Comparison of ENCODE assay signal across 9 cellular contexts in genomic region chrX:154459843-154460242, GRCh38. TPM values are rescaled to one million over a fixed set of nuclear protein-coding genes. Genes with fewer than 3 reads are reported as not detected.
DNase-seq lines count a peak whose midpoint lies in the region; ATAC-seq lines count a peak whose summit lies in the region.
"Had no signal": no experiment of that assay in that cellular context is flagged by ENCODE, and none has a peak within 500 bp of the region (broad histone marks: within the 10 kb centered on the region; RNA-seq: fewer than 3 reads in every experiment).

No MANE protein-coding gene starts in this region.

- H3K9me3 Mint-ChIP-seq in activated CD8-positive, alpha-beta memory T cell treated with anti-CD3 and anti-CD28 coated beads, Interleukin-2, amount 10 ng/mL, durations not matched to agents 7 days and 5 days (ENCODE audit: low read depth): no peaks in the 10 kb centered on the region
- H3K9me3 Mint-ChIP-seq in activated CD8-positive, alpha-beta T cell treated with anti-CD3 and anti-CD28 coated beads, Interleukin-2, amount 10 ng/mL, durations not matched to agents 7 days and 5 days (ENCODE audit: insufficient read depth): no peaks in the 10 kb centered on the region

- DNase-seq in activated CD8-positive, alpha-beta memory T cell treated with anti-CD3 and anti-CD28 coated beads, Interleukin-2, amount 10 ng/mL, durations not matched to agents 7 days and 5 days: no peak
- DNase-seq in activated CD8-positive, alpha-beta memory T cell treated with anti-CD3 and anti-CD28 coated beads, Interleukin-2, amount 50 U/mL, for 48 hours: no peak
- no peak for DNase-seq in activated CD8-positive, alpha-beta T cell treated with anti-CD3 and anti-CD28 coated beads, Interleukin-2, amount 10 ng/mL, durations not matched to agents 7 days and 5 days
- peak in 2 of 3 donors; percentile 47 to 70 for DNase-seq in right cardiac atrium
- no peak for DNase-seq in stimulated activated CD4-positive, alpha-beta T cell treated with anti-CD3 and anti-CD28 coated beads, Interleukin-2, amount 100 ng/mL, for 24 hours
- DNase-seq in SW480 (ENCODE audit: low spot score): no peak
- DNase-seq: NCI-H446 treated with DMSO at 0.1 percent for 48 hours had no signal

- POLR2A ChIA-PET in activated CD8-positive, alpha-beta T cell treated with anti-CD3 and anti-CD28 coated beads, Interleukin-2, amount 10 ng/mL, durations not matched to agents 7 days and 5 days (lab: Charles Lee): interaction anchor here (1.2 kb wide), 1 partner anchor 31 kb away, joined by 3 read pairs; the partner anchor contains the start of gene ATP6AP1

- peaks cover 0 to 2% of the 10 kb centered on the region in 2 donors for H3K36me3 ChIP-seq in stomach smooth muscle (ENCODE audit: control insufficient read depth in 2 of 2, insufficient read depth in 2 of 2, low read length in 2 of 2)

- no peaks in the 10 kb centered on the region for H3K27me3 Mint-ChIP-seq in activated CD8-positive, alpha-beta memory T cell treated with anti-CD3 and anti-CD28 coated beads, Interleukin-2, amount 10 ng/mL, durations not matched to agents 7 days and 5 days
- no peaks in the 10 kb centered on the region for H3K27me3 Mint-ChIP-seq in activated CD8-positive, alpha-beta T cell treated with anti-CD3 and anti-CD28 coated beads, Interleukin-2, amount 10 ng/mL, durations not matched to agents 7 days and 5 days (ENCODE audit: low read depth)

- no peak overlapping the region for H3K27ac Mint-ChIP-seq in activated CD8-positive, alpha-beta memory T cell treated with anti-CD3 and anti-CD28 coated beads, Interleukin-2, amount 10 ng/mL, durations not matched to agents 7 days and 5 days
- H3K27ac Mint-ChIP-seq in activated CD8-positive, alpha-beta T cell treated with anti-CD3 and anti-CD28 coated beads, Interleukin-2, amount 10 ng/mL, durations not matched to agents 7 days and 5 days: no peak overlapping the region

- peaks cover 2% of the 10 kb centered on the region for H3K36me3 Mint-ChIP-seq in activated CD8-positive, alpha-beta memory T cell treated with anti-CD3 and anti-CD28 coated beads, Interleukin-2, amount 10 ng/mL, durations not matched to agents 7 days and 5 days
- H3K36me3 Mint-ChIP-seq in activated CD8-positive, alpha-beta T cell treated with anti-CD3 and anti-CD28 coated beads, Interleukin-2, amount 10 ng/mL, durations not matched to agents 7 days and 5 days (ENCODE audit: low read depth): peaks cover 9% of the 10 kb centered on the region

- 49% methylated on average over 14 of the region's 14 CpGs for WGBS in right cardiac atrium

- H3K27me3 ChIP-seq in right cardiac atrium (ENCODE audit: control insufficient read depth, insufficient read depth): no peaks in the 10 kb centered on the region
- H3K27me3 ChIP-seq in stomach smooth muscle (ENCODE audit: control insufficient read depth in 1 of 2, insufficient read depth in 2 of 2, low read length in 2 of 2): no peaks in the 10 kb centered on the region

- ATAC-seq in activated CD8-positive, alpha-beta memory T cell treated with anti-CD3 and anti-CD28 coated beads, Interleukin-2, amount 10 ng/mL, durations not matched to agents 7 days and 5 days: no peak
- ATAC-seq in activated CD8-positive, alpha-beta T cell treated with anti-CD3 and anti-CD28 coated beads, Interleukin-2, amount 10 ng/mL, durations not matched to agents 7 days and 5 days: no peak
- ATAC-seq in right cardiac atrium (peak; percentile 15 to 23), HG03571 (IDR thresholded peaks at IDR 0.05; ENCODE audit: unreplicated experiment) (no peak)

- CTCF ChIA-PET in activated CD8-positive, alpha-beta memory T cell treated with anti-CD3 and anti-CD28 coated beads, Interleukin-2, amount 10 ng/mL, durations not matched to agents 7 days and 5 days (lab: Charles Lee): no interaction called here
- CTCF ChIA-PET in activated CD8-positive, alpha-beta T cell treated with anti-CD3 and anti-CD28 coated beads, Interleukin-2, amount 10 ng/mL, durations not matched to agents 7 days and 5 days (lab: Charles Lee): interaction anchor here (1.0 kb wide), 1 partner anchor 29 kb away, joined by 3 read pairs; no protein-coding TSS in a partner anchor

- intact Hi-C loops in right cardiac atrium (cut with DNase I): no loop called here

- H3K4me3 ChIP-seq in right cardiac atrium (ENCODE audit: low read length) (no peak overlapping the region), stomach smooth muscle (ENCODE audit: low read length in 2 of 2) (peak overlapping the region; percentile 12 to 57)

- peaks cover 15% of the 10 kb centered on the region for H3K4me1 Mint-ChIP-seq in activated CD8-positive, alpha-beta memory T cell treated with anti-CD3 and anti-CD28 coated beads, Interleukin-2, amount 10 ng/mL, durations not matched to agents 7 days and 5 days
- H3K4me1 Mint-ChIP-seq in activated CD8-positive, alpha-beta T cell treated with anti-CD3 and anti-CD28 coated beads, Interleukin-2, amount 10 ng/mL, durations not matched to agents 7 days and 5 days (ENCODE audit: low read depth): peaks cover 18% of the 10 kb centered on the region

- no peak overlapping the region for H3K9ac ChIP-seq in stomach smooth muscle (ENCODE audit: low read length in 2 of 2)

- no peak overlapping the region for H3K27ac ChIP-seq in right cardiac atrium (ENCODE audit: low read length)
- H3K27ac ChIP-seq in stomach smooth muscle (ENCODE audit: low read length): no peak overlapping the region

- H3K4me3 Mint-ChIP-seq in activated CD8-positive, alpha-beta memory T cell treated with anti-CD3 and anti-CD28 coated beads, Interleukin-2, amount 10 ng/mL, durations not matched to agents 7 days and 5 days: peak overlapping the region; percentile 77
- peak overlapping the region; percentile 80 for H3K4me3 Mint-ChIP-seq in activated CD8-positive, alpha-beta T cell treated with anti-CD3 and anti-CD28 coated beads, Interleukin-2, amount 10 ng/mL, durations not matched to agents 7 days and 5 days

- H3K4me1 ChIP-seq in right cardiac atrium (ENCODE audit: control insufficient read depth, insufficient read depth, low read length): peaks cover 5% of the 10 kb centered on the region
- H3K4me1 ChIP-seq in stomach smooth muscle (ENCODE audit: control insufficient read depth, insufficient read depth, low read length): peaks cover 7% of the 10 kb centered on the region

- H3K9me3 ChIP-seq in right cardiac atrium (ENCODE audit: control insufficient read depth, low read length): no peaks in the 10 kb centered on the region
- H3K9me3 ChIP-seq in stomach smooth muscle (ENCODE audit: control insufficient read depth in 2 of 2, low read length in 2 of 2): no peaks in the 10 kb centered on the region

RNA-seq across cellular contexts. Expression of gene PLXNA3, which starts 1.8 kb away (rescaled TPM):
- total RNA-seq in activated CD8-positive, alpha-beta memory T cell treated with anti-CD3 and anti-CD28 coated beads, Interleukin-2, amount 10 ng/mL, durations not matched to agents 7 days and 5 days: 10 to 100 TPM; 42.3 to 48.5 TPM
- total RNA-seq in activated CD8-positive, alpha-beta T cell treated with anti-CD3 and anti-CD28 coated beads, Interleukin-2, amount 10 ng/mL, durations not matched to agents 7 days and 5 days: 10 to 100 TPM; 48.9 to 53.6 TPM
- total RNA-seq in right cardiac atrium: 10 to 100 TPM; 26.5 to 34.0 (median 29.6) TPM
- 12.2 TPM for polyA plus RNA-seq in right cardiac atrium

RNA-seq across cellular contexts. Expression of gene FAM50A, which starts 15.9 kb away (rescaled TPM):
- 10 to 100 TPM; 66.2 to 70.5 TPM for total RNA-seq in activated CD8-positive, alpha-beta memory T cell treated with anti-CD3 and anti-CD28 coated beads, Interleukin-2, amount 10 ng/mL, durations not matched to agents 7 days and 5 days
- 10 to 100 TPM; 62.7 to 63.5 TPM for total RNA-seq in activated CD8-positive, alpha-beta T cell treated with anti-CD3 and anti-CD28 coated beads, Interleukin-2, amount 10 ng/mL, durations not matched to agents 7 days and 5 days
- total RNA-seq in right cardiac atrium: 10 to 100 TPM; 48.6 to 54.0 (median 53.0) TPM
- 88.7 TPM for polyA plus RNA-seq in right cardiac atrium

RNA-seq across cellular contexts. Expression of gene LAGE3, which starts 19.2 kb away (rescaled TPM):
- 10 to 100 TPM; 38.8 to 39.0 TPM for total RNA-seq in activated CD8-positive, alpha-beta memory T cell treated with anti-CD3 and anti-CD28 coated beads, Interleukin-2, amount 10 ng/mL, durations not matched to agents 7 days and 5 days
- total RNA-seq in activated CD8-positive, alpha-beta T cell treated with anti-CD3 and anti-CD28 coated beads, Interleukin-2, amount 10 ng/mL, durations not matched to agents 7 days and 5 days: 10 to 100 TPM; 49.6 to 51.0 TPM
- total RNA-seq in right cardiac atrium: 10 to 100 TPM; 16.3 to 22.0 (median 19.5) TPM
- polyA plus RNA-seq in right cardiac atrium: 25.8 TPM

RNA-seq across cellular contexts. Expression of gene GDI1, which starts 22.9 kb away (rescaled TPM):
- 100 to 1,000 TPM in 1 of 2 experiments, 10 to 100 TPM in 1; 99.0 to 117 TPM for total RNA-seq in activated CD8-positive, alpha-beta memory T cell treated with anti-CD3 and anti-CD28 coated beads, Interleukin-2, amount 10 ng/mL, durations not matched to agents 7 days and 5 days
- 10 to 100 TPM; 92.7 to 95.5 TPM for total RNA-seq in activated CD8-positive, alpha-beta T cell treated with anti-CD3 and anti-CD28 coated beads, Interleukin-2, amount 10 ng/mL, durations not matched to agents 7 days and 5 days
- 10 to 100 TPM; 82.7 to 99.3 (median 96.9) TPM for total RNA-seq in right cardiac atrium
- 102 TPM for polyA plus RNA-seq in right cardiac atrium

RNA-seq across cellular contexts. Expression of gene UBL4A, which starts 26.6 kb away (rescaled TPM):
- total RNA-seq in activated CD8-positive, alpha-beta memory T cell treated with anti-CD3 and anti-CD28 coated beads, Interleukin-2, amount 10 ng/mL, durations not matched to agents 7 days and 5 days: 10 to 100 TPM; 48.1 to 53.2 TPM
- total RNA-seq in activated CD8-positive, alpha-beta T cell treated with anti-CD3 and anti-CD28 coated beads, Interleukin-2, amount 10 ng/mL, durations not matched to agents 7 days and 5 days: 10 to 100 TPM; 52.1 to 54.0 TPM
- total RNA-seq in right cardiac atrium: 10 to 100 TPM; 51.1 to 62.1 (median 60.3) TPM
- polyA plus RNA-seq in right cardiac atrium: 43.6 TPM

Comparison
In these comparisons a context has a peak if more than half of its experiments do, and no peak if none do; other contexts are left out.
1. ATAC-seq: peak in right cardiac atrium (2 of 2); none in activated CD8-positive, alpha-beta memory T cell treated with anti-CD3 and anti-CD28 coated beads, Interleukin-2, amount 10 ng/mL, durations not matched to agents 7 days and 5 days (single experiment), activated CD8-positive, alpha-beta T cell treated with anti-CD3 and anti-CD28 coated beads, Interleukin-2, amount 10 ng/mL, durations not matched to agents 7 days and 5 days (single experiment) and HG03571 (single experiment).
2. DNase-seq: peak in right cardiac atrium (2 of 3); none in activated CD8-positive, alpha-beta memory T cell treated with anti-CD3 and anti-CD28 coated beads, Interleukin-2, amount 10 ng/mL, durations not matched to agents 7 days and 5 days (single experiment), activated CD8-positive, alpha-beta memory T cell treated with anti-CD3 and anti-CD28 coated beads, Interleukin-2, amount 50 U/mL, for 48 hours (single experiment), activated CD8-positive, alpha-beta T cell treated with anti-CD3 and anti-CD28 coated beads, Interleukin-2, amount 10 ng/mL, durations not matched to agents 7 days and 5 days (single experiment), stimulated activated CD4-positive, alpha-beta T cell treated with anti-CD3 and anti-CD28 coated beads, Interleukin-2, amount 100 ng/mL, for 24 hours (0 of 2) and SW480 (single experiment).